ENCODE assay signal across 15 cellular contexts in genomic region chr13:58587183-58587582, GRCh38.
DNase-seq lines count a peak whose midpoint lies in the region; ATAC-seq, FAIRE-seq and TF ChIP-seq lines count a peak whose summit lies in the region.
"Had no signal": no experiment of that assay in that cellular context is flagged by ENCODE, and none has a peak within 500 bp of the region (broad histone marks: within the 10 kb centered on the region; RNA-seq: fewer than 3 reads in every experiment).

No MANE protein-coding gene starts in this region.

- POLR2A ChIA-PET in GM12878 (lab: Charles Lee) (interaction anchor here (0.7 kb wide), 1 partner anchor 293 kb away, joined by 3 read pairs; no protein-coding TSS in a partner anchor), PC-9 (lab: Charles Lee; ENCODE audit: unreplicated experiment) (no interaction called here)

- peak; percentile 62 to 91; a peak in 3 of 4 replicates for TF ChIP-seq EP300 in GM12878 (IDR thresholded peaks at IDR 0.05; ENCODE audit: borderline replicate concordance in 1 of 2, control insufficient read depth in 1 of 2, low read depth in 2 of 2, low read length in 2 of 2)

- H3K36me3 ChIP-seq in GM12878 (ENCODE audit: control insufficient read depth in 2 of 2, insufficient read depth in 2 of 2, low read length in 1 of 2) (no peaks in the 10 kb centered on the region), PC-9 (ENCODE audit: low read depth) (no peaks in the 10 kb centered on the region)
- H3K36me3 ChIP-seq: thyroid gland, WERI-Rb-1 had no signal

- RAD21 ChIA-PET in GM12878 (lab: Charles Lee; ENCODE audit: unreplicated experiment): no interaction called here

- no peak for TF ChIP-seq POLR2A in GM12878 (IDR thresholded peaks at IDR 0.05; ENCODE audit: low read depth, low read length)

- intact Hi-C loops in GM12878 (cut with micrococcal nuclease; ENCODE audit: unreplicated experiment) (loop anchor here (2.0 kb wide), 1 partner anchor 368 kb away; no protein-coding TSS in a partner anchor), PC-9 (cut with micrococcal nuclease; ENCODE audit: unreplicated experiment) (no loop called here)

- TF ChIP-seq RAD21 in GM12878 (IDR thresholded peaks at IDR 0.05; ENCODE audit: insufficient read depth, low read depth, low read length): no peak

- H3K4me3 ChIP-seq in GM12878: no peak overlapping the region
- no peak overlapping the region for H3K4me3 ChIP-seq in PC-9
- H3K4me3 ChIP-seq: thyroid gland had no signal

- H3K27me3 ChIP-seq in GM12878 (replicated peaks in 1 of 2; ENCODE audit: control insufficient read depth in 2 of 2, insufficient read depth in 2 of 2, low read length in 1 of 2) (no peaks in the 10 kb centered on the region), PC-9 (ENCODE audit: insufficient read depth, low read depth) (no peaks in the 10 kb centered on the region)
- H3K27me3 ChIP-seq: thyroid gland had no signal

- peaks cover 12% of the 10 kb centered on the region for H3K9me3 Mint-ChIP-seq in activated naive CD4-positive, alpha-beta T cell treated with anti-CD3 and anti-CD28 coated beads, Interleukin-2, amount 10 ng/mL, durations not matched to agents 7 days and 5 days
- H3K9me3 Mint-ChIP-seq: endodermal cell, nephron progenitor cell had no signal

- no TSS peak for BruUV-seq in GM12878 (replicated peaks; lab: Mats Ljungman, UMichigan)
- no TSS peak for BruUV-seq in PC-9 (replicated peaks; lab: Mats Ljungman, UMichigan)

- TF ChIP-seq CTCF in GM12878 (IDR thresholded peaks at IDR 0.05 in 2 of 3, conservative IDR thresholded peaks at IDR 0.05 in 1 of 3; ENCODE audit: control insufficient read depth in 2 of 3, extremely low read depth in 1 of 3, insufficient read depth in 1 of 3, low read depth in 3 of 3, low read length in 3 of 3) (no peak), PC-9 (conservative IDR thresholded peaks at IDR 0.05) (no peak)

- no peak overlapping the region for H3K4me3 Mint-ChIP-seq in activated naive CD4-positive, alpha-beta T cell treated with anti-CD3 and anti-CD28 coated beads, Interleukin-2, amount 10 ng/mL, durations not matched to agents 7 days and 5 days
- H3K4me3 Mint-ChIP-seq: endodermal cell, nephron progenitor cell had no signal

- H3K4me2 ChIP-seq in GM12878 (ENCODE audit: control insufficient read depth, insufficient read depth) (no peak overlapping the region), PC-9 (no peak overlapping the region)

- H2AFZ ChIP-seq in GM12878 (ENCODE audit: control insufficient read depth, low read depth, low read length): no peak overlapping the region
- H2AFZ ChIP-seq in PC-9: no peak overlapping the region

- no peaks in the 10 kb centered on the region for H3F3A ChIP-seq in PC-9 (ENCODE audit: insufficient read depth, low read depth)

- H3K27ac Mint-ChIP-seq in activated naive CD4-positive, alpha-beta T cell treated with anti-CD3 and anti-CD28 coated beads, Interleukin-2, amount 10 ng/mL, durations not matched to agents 7 days and 5 days: no peak overlapping the region
- H3K27ac Mint-ChIP-seq: activated naive CD4-positive, alpha-beta T cell treated with anti-CD3 and anti-CD28 coated beads, Interleukin-2, amount 50 U/mL, for 72 hours; endodermal cell; nephron progenitor cell had no signal

- CTCF ChIA-PET in GM12878 (lab: Yijun Ruan, JAX): no interaction called here
- CTCF ChIA-PET in PC-9 (lab: Charles Lee): no interaction called here
- CTCF ChIA-PET in activated naive CD4-positive, alpha-beta T cell treated with anti-CD3 and anti-CD28 coated beads, Interleukin-2, amount 10 ng/mL, durations not matched to agents 7 days and 5 days (lab: Charles Lee): no interaction called here

- no peak overlapping the region for H3K9ac ChIP-seq in GM12878 (ENCODE audit: control insufficient read depth, insufficient read depth, low read length)

- no peaks in the 10 kb centered on the region for H3K9me2 ChIP-seq in PC-9 (ENCODE audit: insufficient read depth)

- H3K27ac ChIP-seq in GM12878 (ENCODE audit: control insufficient read depth, insufficient read depth): no peak overlapping the region
- H3K27ac ChIP-seq in PC-9: no peak overlapping the region
- H3K27ac ChIP-seq: thyroid gland, WERI-Rb-1 had no signal

- H3K4me1 ChIP-seq in GM12878 (ENCODE audit: control insufficient read depth, insufficient read depth, low read length) (no peaks in the 10 kb centered on the region), PC-9 (replicated peaks; ENCODE audit: insufficient read depth) (no peaks in the 10 kb centered on the region)
- H3K4me1 ChIP-seq: thyroid gland had no signal

- SMC1A ChIA-PET in GM12878 (lab: Charles Lee; ENCODE audit: uncharacterized antibody, unreplicated experiment): no interaction called here

- no peaks in the 10 kb centered on the region for H3K4me1 Mint-ChIP-seq in activated naive CD4-positive, alpha-beta T cell treated with anti-CD3 and anti-CD28 coated beads, Interleukin-2, amount 10 ng/mL, durations not matched to agents 7 days and 5 days

- no peaks in the 10 kb centered on the region for H4K20me1 ChIP-seq in GM12878 (ENCODE audit: control insufficient read depth, insufficient read depth)
- no peaks in the 10 kb centered on the region for H4K20me1 ChIP-seq in PC-9 (ENCODE audit: insufficient read depth)

- ATAC-seq in GM19043 (IDR thresholded peaks at IDR 0.05; ENCODE audit: low read depth, unreplicated experiment) (peak; percentile 97), HG02623 (IDR thresholded peaks at IDR 0.05; ENCODE audit: unreplicated experiment) (peak; percentile 98), HG03460 (IDR thresholded peaks at IDR 0.05; ENCODE audit: unreplicated experiment) (peak; percentile 95), GM12878 (peak; percentile 98)
- ATAC-seq: activated naive CD4-positive, alpha-beta T cell treated with anti-CD3 and anti-CD28 coated beads, Interleukin-2, amount 50 U/mL, for 72 hours had no signal

- in situ Hi-C loops in GM12878 (cut with MboI): no loop called here

- no peaks in the 10 kb centered on the region for H3K36me3 Mint-ChIP-seq in activated naive CD4-positive, alpha-beta T cell treated with anti-CD3 and anti-CD28 coated beads, Interleukin-2, amount 10 ng/mL, durations not matched to agents 7 days and 5 days
- H3K36me3 Mint-ChIP-seq: activated naive CD4-positive, alpha-beta T cell treated with anti-CD3 and anti-CD28 coated beads, Interleukin-2, amount 50 U/mL, for 72 hours had no signal

- no peak for FAIRE-seq in GM12878 (lab: Jason Lieb, UNC)

- WGBS in GM12878 (ENCODE audit: insufficient coverage, insufficient replicate concordance, low lambda C conversion rate, missing lambda C conversion rate): 29% methylated on average over 2 of the region's 2 CpGs

- H3K79me2 ChIP-seq in GM12878 (ENCODE audit: control insufficient read depth, insufficient read depth, low read length) (no peaks in the 10 kb centered on the region), PC-9 (ENCODE audit: low read depth) (no peaks in the 10 kb centered on the region)

- peak; percentile 9 for DNase-seq in GM12878 (ENCODE audit: low read depth, low spot score)
- no peak for DNase-seq in PC-9
- DNase-seq in GM19238 (ENCODE audit: insufficient read length, low spot score): no peak
- no peak for DNase-seq in T-helper 1 cell
- no peak for DNase-seq in activated naive CD4-positive, alpha-beta T cell treated with anti-CD3 and anti-CD28 coated beads, Interleukin-2, amount 10 ng/mL, durations not matched to agents 7 days and 5 days
- DNase-seq: endodermal cell; NCI-H446 treated with DMSO at 0.1 percent for 48 hours; nephron progenitor cell; stimulated activated CD4-positive, alpha-beta T cell treated with anti-CD3 and anti-CD28 coated beads, Interleukin-1b, Interleukin-23, amount 100 ng/mL, for 48 hours; thyroid gland; WERI-Rb-1 had no signal

- H3K27me3 Mint-ChIP-seq in activated naive CD4-positive, alpha-beta T cell treated with anti-CD3 and anti-CD28 coated beads, Interleukin-2, amount 10 ng/mL, durations not matched to agents 7 days and 5 days: no peaks in the 10 kb centered on the region

- H3K9me3 ChIP-seq in GM12878 (replicated peaks; ENCODE audit: control insufficient read depth, insufficient read depth, low read length) (no peaks in the 10 kb centered on the region), PC-9 (ENCODE audit: insufficient read depth, low read depth) (no peaks in the 10 kb centered on the region)
- H3K9me3 ChIP-seq: thyroid gland had no signal

TF ChIP-seq in GM12878, 131 proteins besides CTCF, POLR2A, EP300 and RAD21 (continues in another document):
- TF ChIP-seq KDM1A (IDR thresholded peaks at IDR 0.05; ENCODE audit: borderline replicate concordance) (no peak), RBBP5 (conservative IDR thresholded peaks at IDR 0.05) (no peak), SUZ12 (IDR thresholded peaks at IDR 0.05; ENCODE audit: unreplicated experiment) (no peak), LARP7 (IDR thresholded peaks at IDR 0.05) (no peak), MYB (IDR thresholded peaks at IDR 0.05; ENCODE audit: borderline replicate concordance, low read depth, low read length) (no peak), MLLT1 (IDR thresholded peaks at IDR 0.05) (peak; percentile 62; the same call in 1 of the 2 replicates), YBX1 (IDR thresholded peaks at IDR 0.05) (no peak), TAF1 (IDR thresholded peaks at IDR 0.05; ENCODE audit: borderline replicate concordance, low read depth, low read length) (no peak), CEBPB (IDR thresholded peaks at IDR 0.05; ENCODE audit: borderline replicate concordance in 1 of 2, low read depth in 2 of 2, low read length in 2 of 2) (no peak), MEF2A (IDR thresholded peaks at IDR 0.05; ENCODE audit: insufficient read depth, low read depth, low read length) (no peak)
